Comparison of ENCODE assay signal across 11 cellular contexts in the genomic region with DNA sequence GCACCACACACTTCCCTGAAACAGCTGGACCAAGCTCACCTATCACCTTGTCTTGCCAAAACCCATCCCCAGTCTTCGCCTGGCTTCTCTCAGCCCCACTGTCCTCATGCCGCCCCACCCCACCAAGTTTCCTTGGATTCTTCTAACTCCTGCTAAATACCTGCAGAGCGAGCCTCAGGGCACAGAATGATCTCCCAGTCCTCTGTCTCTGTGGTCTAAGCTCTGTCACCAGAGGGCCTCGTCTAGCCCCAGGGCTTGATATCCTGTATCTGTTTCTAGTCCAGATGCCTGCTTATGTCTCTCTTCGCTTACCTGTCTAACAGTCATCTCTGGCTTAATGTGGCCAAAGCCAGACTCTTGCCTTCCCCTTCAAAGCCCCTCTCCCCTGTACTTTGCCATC. TPM values are rescaled to one million over a fixed set of nuclear protein-coding genes. Genes with fewer than 3 reads are reported as not detected.
DNase-seq lines count a peak whose midpoint lies in the region; ATAC-seq and TF ChIP-seq lines count a peak whose summit lies in the region.
"Had no signal": no experiment of that assay in that cellular context is flagged by ENCODE, and none has a peak within 500 bp of the region (broad histone marks: within the 10 kb centered on the region; RNA-seq: fewer than 3 reads in every experiment).

No MANE protein-coding gene starts in this region.

- H3K4me1 ChIP-seq in OCI-LY7 (ENCODE audit: insufficient read depth, low read length, poor library complexity, severe bottlenecking) (peaks cover 67% of the 10 kb centered on the region), GM23248 (ENCODE audit: insufficient read depth) (peaks cover 20% of the 10 kb centered on the region)

- no peak for ATAC-seq in GM21390 (IDR thresholded peaks at IDR 0.05; ENCODE audit: unreplicated experiment)
- no peak for ATAC-seq in HG03095 (IDR thresholded peaks at IDR 0.05; ENCODE audit: unreplicated experiment)

- DNase-seq in GM12865 (ENCODE audit: low read depth) (peak; percentile 35), OCI-LY7 (ENCODE audit: low spot score) (peak; percentile 42), endothelial cell (ENCODE audit: low spot score) (no peak), progenitor cell of endocrine pancreas (ENCODE audit: low spot score, unreplicated experiment) (no peak), GM23248 (no peak)
- DNase-seq: amniotic stem cell, EL, NCI-H1092 treated with DMSO at 0.1 percent for 48 hours had no signal

- no peaks in the 10 kb centered on the region for H3K27me3 ChIP-seq in GM23248 (replicated peaks; ENCODE audit: insufficient read depth)

- no TSS peak for BruUV-seq in OCI-LY7 (replicated peaks; lab: Mats Ljungman, UMichigan)

- H2AFZ ChIP-seq in OCI-LY7 (ENCODE audit: low read length) (no peak overlapping the region), GM23248 (no peak overlapping the region)

- H3K27ac ChIP-seq in OCI-LY7 (ENCODE audit: low read depth, low read length, poor library complexity, severe bottlenecking) (no peak overlapping the region), GM23248 (no peak overlapping the region)

- H3K79me2 ChIP-seq in OCI-LY7 (ENCODE audit: insufficient read depth, low read depth, low read length) (peaks cover 87% of the 10 kb centered on the region), GM23248 (ENCODE audit: insufficient read depth) (peaks cover 89% of the 10 kb centered on the region)

- TF ChIP-seq CTCF in GM12865 (IDR thresholded peaks at IDR 0.05; ENCODE audit: insufficient read depth, low read depth, low read length, missing control alignments) (no peak), OCI-LY7 (conservative IDR thresholded peaks at IDR 0.05; ENCODE audit: low read length) (peak; percentile 50), endothelial cell (IDR thresholded peaks at IDR 0.05; ENCODE audit: unreplicated experiment) (no peak), progenitor cell of endocrine pancreas (IDR thresholded peaks at IDR 0.05; ENCODE audit: unreplicated experiment) (no peak)

- no peak overlapping the region for H3K9ac ChIP-seq in GM23248

- 87 to 89% methylated on average over 5 of the region's 5 CpGs for WGBS in GM23248 (ENCODE audit: low coverage in 1 of 2, low lambda C conversion rate in 2 of 2, missing lambda C conversion rate in 2 of 2), 2 experiments

- CTCF ChIA-PET in OCI-LY7 (lab: Charles Lee; ENCODE audit: unreplicated experiment) = no interaction called here

- H3K4me1 Mint-ChIP-seq in endothelial cell (ENCODE audit: unreplicated experiment) = peaks cover 21% of the 10 kb centered on the region
- H3K4me1 Mint-ChIP-seq in progenitor cell of endocrine pancreas (ENCODE audit: low read depth) = peaks cover 60% of the 10 kb centered on the region

- no peak overlapping the region for H3K27ac Mint-ChIP-seq in endothelial cell (ENCODE audit: unreplicated experiment)
- peak overlapping the region; percentile 94 for H3K27ac Mint-ChIP-seq in progenitor cell of endocrine pancreas

- H3K9me3 ChIP-seq in OCI-LY7 (ENCODE audit: low read length) (0 out of 2 replicates have a peak, but pooled peaks cover 6% of the 10 kb centered on the region), GM23248 (ENCODE audit: low read depth) (no peaks in the 10 kb centered on the region)

- intact Hi-C loops in OCI-LY7 (cut with micrococcal nuclease; ENCODE audit: unreplicated experiment) = no loop called here

- peaks cover 23% of the 10 kb centered on the region; the same call in 1 of the 2 replicates for H3F3A ChIP-seq in GM23248 (ENCODE audit: insufficient read depth)

- H3K9me3 Mint-ChIP-seq in endothelial cell (ENCODE audit: unreplicated experiment) (no peaks in the 10 kb centered on the region), progenitor cell of endocrine pancreas (ENCODE audit: low read depth) (peaks cover 5% of the 10 kb centered on the region)

- peaks cover 83% of the 10 kb centered on the region for H3K36me3 ChIP-seq in OCI-LY7 (ENCODE audit: insufficient read depth, low read length)
- H3K36me3 ChIP-seq in GM23248 (ENCODE audit: low read depth) = no peaks in the 10 kb centered on the region

- H4K20me1 ChIP-seq in OCI-LY7 (ENCODE audit: insufficient read depth, low read length) = peaks cover 46% of the 10 kb centered on the region
- peaks cover 18% of the 10 kb centered on the region; the same call in 1 of the 2 replicates for H4K20me1 ChIP-seq in GM23248 (ENCODE audit: insufficient read depth)

- H3K4me3 ChIP-seq in GM12865 (ENCODE audit: low read depth, low read length) = no peak overlapping the region
- no peak overlapping the region for H3K4me3 ChIP-seq in OCI-LY7 (ENCODE audit: low read depth, low read length, poor library complexity, severe bottlenecking)
- H3K4me3 ChIP-seq in GM23248 = no peak overlapping the region
- H3K4me3 ChIP-seq: HAP-1 had no signal

- H3K4me2 ChIP-seq in OCI-LY7 (ENCODE audit: low read length) (peak overlapping the region; percentile 0; the same call in 1 of the 2 replicates), GM23248 (ENCODE audit: unreplicated experiment) (no peak overlapping the region)

- peaks cover 33% of the 10 kb centered on the region for H3K36me3 Mint-ChIP-seq in endothelial cell (ENCODE audit: low read depth, unreplicated experiment)
- peaks cover 10% of the 10 kb centered on the region for H3K36me3 Mint-ChIP-seq in progenitor cell of endocrine pancreas (ENCODE audit: insufficient read depth)

- in situ Hi-C loops in GM23248 (cut with MboI) = no loop called here

- peaks cover 5% of the 10 kb centered on the region for H3K27me3 Mint-ChIP-seq in endothelial cell (ENCODE audit: unreplicated experiment)
- no peaks in the 10 kb centered on the region for H3K27me3 Mint-ChIP-seq in progenitor cell of endocrine pancreas

- H3K9me2 ChIP-seq in OCI-LY7 (ENCODE audit: insufficient read depth, low read length) (no peaks in the 10 kb centered on the region), GM23248 (ENCODE audit: insufficient read depth) (no peaks in the 10 kb centered on the region)

- H3K4me3 Mint-ChIP-seq in endothelial cell (ENCODE audit: unreplicated experiment) = peak overlapping the region; percentile 13
- H3K4me3 Mint-ChIP-seq in progenitor cell of endocrine pancreas (ENCODE audit: low read depth) = no peak overlapping the region

- POLR2A ChIA-PET in OCI-LY7 (lab: Charles Lee) = interaction anchor here (0.6 to 3.3 kb wide), 3 partner anchors 10 to 28 kb away, joined by 4 to 16 read pairs (median 9); no protein-coding TSS in a partner anchor

RNA-seq across cellular contexts. Expression of a gene that starts 9.7 kb away (rescaled TPM):
- 74.9 and 102 TPM in 2 replicates for total RNA-seq in OCI-LY7 (2014; rRNA removed; shearing (Covaris generic))
- 107 and 116 TPM in 2 replicates for total RNA-seq in OCI-LY7 (2022)
- total RNA-seq in endothelial cell (ENCODE audit: unreplicated experiment) = 36.3 TPM
- total RNA-seq in progenitor cell of endocrine pancreas = 62.3 and 64.3 TPM in 2 replicates
- 15.2 and 17.4 TPM in 2 replicates for total RNA-seq in GM23248 (2014; rRNA removed; shearing (Covaris generic))
- polyA plus RNA-seq in GM23248 (2016; fragmentation: Nextera tagmentation; extraction: Ambion mirVana) = 42.7 and 43.8 TPM in 2 replicates

RNA-seq across cellular contexts. Expression of a gene that starts 12.7 kb away (rescaled TPM):
- 53.3 and 74.9 TPM in 2 replicates for total RNA-seq in OCI-LY7 (2014; rRNA removed; shearing (Covaris generic))
- total RNA-seq in OCI-LY7 (2022) (129 and 149 TPM in 2 replicates), endothelial cell (ENCODE audit: unreplicated experiment) (202 TPM), progenitor cell of endocrine pancreas (292 and 320 TPM in 2 replicates)
- 2.8 and 4.7 TPM in 2 replicates for total RNA-seq in GM23248 (2014; rRNA removed; shearing (Covaris generic))
- 0.94 and 1.2 TPM in 2 replicates for polyA plus RNA-seq in GM23248 (2016; fragmentation: Nextera tagmentation; extraction: Ambion mirVana)

Comparison
In these comparisons a context has a peak if more than half of its experiments do, and no peak if none do; other contexts are left out.
1. DNase-seq: peak in GM12865 (single experiment) and OCI-LY7 (single experiment); none in endothelial cell (single experiment), progenitor cell of endocrine pancreas (single experiment) and GM23248 (single experiment).